23 cellular contexts compared by ENCODE assay signal in genomic region chr9:124756011-124756410, GRCh38. TPM values are rescaled to one million over a fixed set of nuclear protein-coding genes. Genes with fewer than 3 reads are reported as not detected.
"Had no signal": no experiment of that assay in that cellular context is flagged by ENCODE, and none has a peak within 500 bp of the region (broad histone marks: within the 10 kb centered on the region; RNA-seq: fewer than 3 reads in every experiment).

No MANE protein-coding gene starts in this region.

- H3K4me2 ChIP-seq: PC-9 had no signal

- ATAC-seq: activated CD8-positive, alpha-beta memory T cell treated with anti-CD3 and anti-CD28 coated beads, Interleukin-2, amount 10 ng/mL, durations not matched to agents 7 days and 5 days had no signal

- H3K36me3 ChIP-seq: breast epithelium had no signal

- H3K27ac ChIP-seq: breast epithelium, PC-9 had no signal

- H3K9me3 ChIP-seq: breast epithelium had no signal

- H3K27me3 ChIP-seq: breast epithelium had no signal

- H2AFZ ChIP-seq: PC-9 had no signal

- DNase-seq: activated B cell treated with CpG ODN at 0.5 μM for 24 hours; activated CD4-positive, alpha-beta T cell treated with anti-CD3 and anti-CD28 coated beads for 1 hour; activated CD4-positive, alpha-beta T cell treated with anti-CD3 and anti-CD28 coated beads, Interleukin-2, amount 10 ng/mL, durations not matched to agents 24 days and 14 days; activated CD4-positive, alpha-beta T cell treated with anti-CD3 and anti-CD28 coated beads, Interleukin-2, amount 50 U/mL, for 48 hours; activated CD8-positive, alpha-beta memory T cell treated with anti-CD3 and anti-CD28 coated beads, Interleukin-2, amount 10 ng/mL, durations not matched to agents 7 days and 5 days; activated effector memory CD4-positive, alpha-beta T cell treated with Interleukin-2 at 50 U/mL for 16 hours; activated naive CD4-positive, alpha-beta T cell; activated T-cell treated with anti-CD3 and anti-CD28 coated beads, Interleukin-2, amount 50 U/mL, for 24 hours; aorta; caudate nucleus; Kasumi-1; NCI-H1048; NCI-H1694; NCI-H2029; NCI-H2107; NCI-H345; NCI-H510A; NCI-H526 treated with DMSO at 0.1 percent for 48 hours; NK-92 treated with Interleukin-12 subunit alpha and Interleukin-12 subunit beta, amount 100 ng/mL, for 24 hours; PC-9; SHP77 treated with DMSO at 0.1 percent for 48 hours had no signal

- H3K4me3 ChIP-seq: breast epithelium, PC-9 had no signal

RNA-seq across cellular contexts. Expression of gene OLFML2A, which starts 20.9 kb away (rescaled TPM):
- total RNA-seq: activated CD4-positive, alpha-beta T cell treated with anti-CD3 and anti-CD28 coated beads, Interleukin-2, amount 10 ng/mL, durations not matched to agents 24 days and 14 days; activated CD8-positive, alpha-beta memory T cell treated with anti-CD3 and anti-CD28 coated beads, Interleukin-2, amount 10 ng/mL, durations not matched to agents 7 days and 5 days; activated T-helper 1 cell treated with anti-CD3 and anti-CD28 coated beads, Interleukin-12 subunit alpha, Interleukin-12 subunit beta, Interleukin-2, Interleukin-4 antibody, amounts not matched to agents 30 ng/mL and 10 ng/mL and 1 ng/mL, durations not matched to agents 14 hours and 24 hours and 36 hours had no signal
